21 cellular contexts compared by ENCODE assay signal in genomic region chr9:20199111-20199510, GRCh38.
DNase-seq lines count a peak whose midpoint lies in the region; ATAC-seq and TF ChIP-seq lines count a peak whose summit lies in the region.
"Had no signal": no experiment of that assay in that cellular context is flagged by ENCODE, and none has a peak within 500 bp of the region (broad histone marks: within the 10 kb centered on the region; RNA-seq: fewer than 3 reads in every experiment).

No MANE protein-coding gene starts in this region.

- peak; percentile 27 for DNase-seq in activated CD4-positive, alpha-beta T cell treated with anti-CD3 and anti-CD28 coated beads, Interleukin-2, amount 10 ng/mL, durations not matched to agents 24 days and 14 days
- DNase-seq in activated CD4-positive, alpha-beta T cell treated with anti-CD3 and anti-CD28 coated beads for 48 hours: no peak
- DNase-seq in RWPE2 (ENCODE audit: low spot score): no peak
- DNase-seq in foreskin keratinocyte: no peak
- DNase-seq in A172 (ENCODE audit: low spot score): no peak
- DNase-seq in nephron progenitor cell: no peak
- DNase-seq in endothelial cell (ENCODE audit: low spot score): no peak
- DNase-seq: Calu3, DMS79 treated with DMSO at 0.1 percent for 48 hours, Kasumi-1, NCI-H1092 treated with DMSO at 0.1 percent for 48 hours, NCI-H1436, NCI-H187, NCI-H2081 treated with DMSO at 0.1 percent for 48 hours, NCI-H2171 treated with DMSO at 0.1 percent for 48 hours, NCI-H345, NCI-H510A treated with DMSO at 0.1 percent for 48 hours, NCI-H774, SHP77 treated with DMSO at 0.1 percent for 48 hours had no signal

- 0 out of 3 replicates have a peak, but pooled peaks have one; percentile 41 for ATAC-seq in RWPE2 (ENCODE audit: low read depth)
- ATAC-seq in foreskin keratinocyte: peak; percentile 74

- H3K27ac ChIP-seq in RWPE2 (ENCODE audit: poor library complexity, severe bottlenecking) (no peak overlapping the region), foreskin keratinocyte (no peak overlapping the region)
- H3K27ac ChIP-seq: 22Rv1, RWPE1 had no signal

- H3K27me3 Mint-ChIP-seq in activated CD4-positive, alpha-beta T cell treated with anti-CD3 and anti-CD28 coated beads, Interleukin-2, amount 10 ng/mL, durations not matched to agents 24 days and 14 days: no peaks in the 10 kb centered on the region
- H3K27me3 Mint-ChIP-seq in nephron progenitor cell (ENCODE audit: low read depth, poor library complexity) (no peaks in the 10 kb centered on the region), endothelial cell (ENCODE audit: unreplicated experiment) (peaks cover 5% of the 10 kb centered on the region)

- peaks cover 16% of the 10 kb centered on the region for H3K36me3 Mint-ChIP-seq in activated CD4-positive, alpha-beta T cell treated with anti-CD3 and anti-CD28 coated beads, Interleukin-2, amount 10 ng/mL, durations not matched to agents 24 days and 14 days (ENCODE audit: low read depth)
- peaks cover 20% of the 10 kb centered on the region for H3K36me3 Mint-ChIP-seq in nephron progenitor cell (ENCODE audit: low read depth)
- H3K36me3 Mint-ChIP-seq in endothelial cell (ENCODE audit: low read depth, unreplicated experiment): no peaks in the 10 kb centered on the region

- H3K9me3 Mint-ChIP-seq in activated CD4-positive, alpha-beta T cell treated with anti-CD3 and anti-CD28 coated beads, Interleukin-2, amount 10 ng/mL, durations not matched to agents 24 days and 14 days: peaks cover 15% of the 10 kb centered on the region
- peaks cover 33% of the 10 kb centered on the region for H3K9me3 Mint-ChIP-seq in nephron progenitor cell
- no peaks in the 10 kb centered on the region for H3K9me3 Mint-ChIP-seq in endothelial cell (ENCODE audit: unreplicated experiment)

- intact Hi-C loops in activated CD4-positive, alpha-beta T cell treated with anti-CD3 and anti-CD28 coated beads, Interleukin-2, amount 10 ng/mL, durations not matched to agents 24 days and 14 days (cut with micrococcal nuclease): no loop called here

- H3K4me1 Mint-ChIP-seq in activated CD4-positive, alpha-beta T cell treated with anti-CD3 and anti-CD28 coated beads, Interleukin-2, amount 10 ng/mL, durations not matched to agents 24 days and 14 days: peaks cover 31% of the 10 kb centered on the region
- H3K4me1 Mint-ChIP-seq in nephron progenitor cell (peaks cover 46% of the 10 kb centered on the region), endothelial cell (ENCODE audit: unreplicated experiment) (peaks cover 10% of the 10 kb centered on the region)

- no peaks in the 10 kb centered on the region for H3K36me3 ChIP-seq in RWPE2 (ENCODE audit: low read depth)

- no peak overlapping the region for H3K27ac Mint-ChIP-seq in activated CD4-positive, alpha-beta T cell treated with anti-CD3 and anti-CD28 coated beads, Interleukin-2, amount 10 ng/mL, durations not matched to agents 24 days and 14 days
- H3K27ac Mint-ChIP-seq in nephron progenitor cell (no peak overlapping the region), endothelial cell (ENCODE audit: unreplicated experiment) (no peak overlapping the region)

- no peaks in the 10 kb centered on the region for H3K9me3 ChIP-seq in RWPE2 (ENCODE audit: severe bottlenecking)

- no peak overlapping the region for H3K4me3 Mint-ChIP-seq in activated CD4-positive, alpha-beta T cell treated with anti-CD3 and anti-CD28 coated beads, Interleukin-2, amount 10 ng/mL, durations not matched to agents 24 days and 14 days
- H3K4me3 Mint-ChIP-seq in nephron progenitor cell (no peak overlapping the region), endothelial cell (ENCODE audit: unreplicated experiment) (no peak overlapping the region)

- H3K4me1 ChIP-seq in RWPE2 (ENCODE audit: insufficient read depth, poor library complexity, severe bottlenecking) (no peaks in the 10 kb centered on the region), foreskin keratinocyte (peaks cover 8% of the 10 kb centered on the region)

- H3K27me3 ChIP-seq in RWPE2 (ENCODE audit: insufficient read depth, poor library complexity, severe bottlenecking): no peaks in the 10 kb centered on the region
- H3K27me3 ChIP-seq in foreskin keratinocyte: no peaks in the 10 kb centered on the region

- no peak overlapping the region for H3K4me3 ChIP-seq in RWPE2 (ENCODE audit: severe bottlenecking)

- TF ChIP-seq CTCF in RWPE2 (IDR thresholded peaks at IDR 0.05; ENCODE audit: poor library complexity, severe bottlenecking): no peak
- TF ChIP-seq CTCF in foreskin keratinocyte (conservative IDR thresholded peaks at IDR 0.05): no peak
- TF ChIP-seq CTCF in nephron progenitor cell (IDR thresholded peaks at IDR 0.05): no peak
- TF ChIP-seq CTCF in endothelial cell (IDR thresholded peaks at IDR 0.05; ENCODE audit: unreplicated experiment): no peak
